In the genomic region with DNA sequence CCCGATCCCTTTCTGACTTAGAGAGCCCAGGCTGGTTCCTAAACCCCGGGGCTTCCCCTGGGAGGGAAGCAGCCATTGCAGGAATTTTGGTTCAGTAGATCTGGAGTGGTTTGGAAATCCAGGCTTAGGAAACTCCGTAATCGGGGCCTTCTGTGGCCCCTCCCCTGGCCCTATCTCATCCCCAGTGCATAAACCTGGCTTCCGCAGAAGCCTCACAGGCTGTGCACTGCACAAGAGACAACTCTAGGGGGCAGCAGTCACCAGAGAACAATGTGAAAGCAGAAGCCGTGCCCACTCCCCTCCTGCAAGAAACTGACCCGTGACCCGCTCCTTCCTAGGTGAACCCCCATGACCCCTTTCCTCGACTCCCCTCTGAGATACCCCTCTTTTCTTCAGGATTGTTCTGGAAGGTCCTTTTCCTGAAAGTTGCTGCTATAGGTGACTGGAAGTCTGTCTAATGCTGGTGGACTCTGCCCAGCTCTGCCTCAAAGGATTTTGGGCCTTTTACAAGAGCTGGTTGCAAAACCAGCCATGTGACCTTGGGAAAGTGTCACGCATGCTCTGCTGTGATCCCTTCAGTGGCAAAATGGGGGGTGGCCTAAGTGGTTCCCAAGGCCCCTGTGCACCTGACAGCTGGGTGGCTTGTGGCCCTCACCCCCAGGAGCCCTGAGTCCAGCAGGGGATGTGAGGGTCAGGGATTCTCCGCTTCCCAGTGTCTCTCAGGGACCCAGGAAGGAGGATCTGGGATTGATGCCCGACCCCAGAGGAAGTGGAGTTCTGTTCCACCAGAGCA, we compare ENCODE assay signal across 8 cellular contexts. TPM values are rescaled to one million over a fixed set of nuclear protein-coding genes. Genes with fewer than 3 reads are reported as not detected.
DNase-seq lines count a peak whose midpoint lies in the region; ATAC-seq and TF ChIP-seq lines count a peak whose summit lies in the region.

No MANE protein-coding gene starts in this region.

- 44 to 49% methylated on average over 12 of the region's 12 CpGs for WGBS in aorta, 2 donors

- TF ChIP-seq CTCF in fibroblast of villous mesenchyme (IDR thresholded peaks at IDR 0.05; ENCODE audit: insufficient read depth, low read depth, low read length) (peak; percentile 69), neural cell (IDR thresholded peaks at IDR 0.05; ENCODE audit: poor library complexity, severe bottlenecking) (peak; percentile 59)

- H3K27me3 ChIP-seq in neural cell (ENCODE audit: insufficient read depth, low read depth, low read length) (peaks cover 18% of the 10 kb centered on the region), aorta (ENCODE audit: control insufficient read depth in 1 of 2, insufficient read depth in 2 of 2, low read length in 1 of 2) (no peaks in the 10 kb centered on the region)

- no peaks in the 10 kb centered on the region for H3K36me3 Mint-ChIP-seq in activated T-cell treated with anti-CD3 and anti-CD28 coated beads, Interleukin-2, amount 50 U/mL, for 72 hours (ENCODE audit: insufficient read depth in 2 of 2)

- H3K9me3 ChIP-seq in neural cell (ENCODE audit: low read length): no peaks in the 10 kb centered on the region
- H3K9me3 ChIP-seq in aorta (ENCODE audit: control insufficient read depth, low read length): no peaks in the 10 kb centered on the region

- H3K36me3 ChIP-seq in neural cell (ENCODE audit: insufficient read depth, low read length): no peaks in the 10 kb centered on the region
- no peaks in the 10 kb centered on the region for H3K36me3 ChIP-seq in aorta (ENCODE audit: control insufficient read depth in 1 of 2, insufficient read depth in 2 of 2, low read length in 1 of 2)

- peaks cover 8% of the 10 kb centered on the region for H3K27me3 Mint-ChIP-seq in activated T-cell treated with anti-CD3 and anti-CD28 coated beads, Interleukin-2, amount 50 U/mL, for 72 hours (ENCODE audit: low read depth)

- no peak for TF ChIP-seq EP300 in neural cell (conservative IDR thresholded peaks at IDR 0.05; ENCODE audit: poor library complexity, severe bottlenecking)

- no peaks in the 10 kb centered on the region for H3K9me3 Mint-ChIP-seq in activated T-cell treated with anti-CD3 and anti-CD28 coated beads, Interleukin-2, amount 50 U/mL, for 72 hours

- peak overlapping the region; percentile 84 to 89 for H3K4me3 Mint-ChIP-seq in activated T-cell treated with anti-CD3 and anti-CD28 coated beads, Interleukin-2, amount 50 U/mL, for 72 hours

- H3K4me2 ChIP-seq in neural cell (ENCODE audit: low read length): no peak overlapping the region

- intact Hi-C loops in aorta (cut with DNase I): no loop called here

- H3K4me1 ChIP-seq in aorta (ENCODE audit: control insufficient read depth in 1 of 2, insufficient read depth in 2 of 2, low read length in 2 of 2): no peaks in the 10 kb centered on the region

- H2AFZ ChIP-seq in neural cell (ENCODE audit: low read depth, low read length): no peak overlapping the region

- H3K27ac Mint-ChIP-seq in activated T-cell treated with anti-CD3 and anti-CD28 coated beads, Interleukin-2, amount 50 U/mL, for 72 hours: no peak overlapping the region

- ATAC-seq in activated T-cell treated with anti-CD3 and anti-CD28 coated beads, Interleukin-2, amount 50 U/mL, for 72 hours (replicated peaks in 1 of 2): peak; percentile 80 to 84
- peak; percentile 67 for ATAC-seq in aorta (ENCODE audit: low FRiP score)
- no peak for ATAC-seq in HG03095 (IDR thresholded peaks at IDR 0.05; ENCODE audit: unreplicated experiment)
- no peak for ATAC-seq in GM19397 (IDR thresholded peaks at IDR 0.05; ENCODE audit: unreplicated experiment)

- H3K27ac ChIP-seq in neural cell (ENCODE audit: low read length): no peak overlapping the region
- no peak overlapping the region for H3K27ac ChIP-seq in aorta (ENCODE audit: low read depth in 1 of 2, low read length in 2 of 2)

- no peaks in the 10 kb centered on the region for H3K9me2 ChIP-seq in neural cell (ENCODE audit: insufficient read depth, low read length)

- no peaks in the 10 kb centered on the region for H4K20me1 ChIP-seq in neural cell (ENCODE audit: insufficient read depth)

- H3K4me3 ChIP-seq in fibroblast of villous mesenchyme (ENCODE audit: low read depth, low read length) (peak overlapping the region; percentile 46), neural cell (ENCODE audit: low read length) (peak overlapping the region; percentile 55), aorta (ENCODE audit: low read length in 2 of 2) (no peak overlapping the region)

- peaks cover 22% of the 10 kb centered on the region for H3K4me1 Mint-ChIP-seq in activated T-cell treated with anti-CD3 and anti-CD28 coated beads, Interleukin-2, amount 50 U/mL, for 72 hours (ENCODE audit: low read depth)

- no peak overlapping the region for H3K9ac ChIP-seq in neural cell (ENCODE audit: low read length)

- DNase-seq in GF-D8 (lab: John Stamatoyannopoulos, UW) (peak; percentile 6), NCI-H2227 treated with DMSO at 0.1 percent for 48 hours (lab: John Stamatoyannopoulos, UW) (peak; percentile 28), fibroblast of villous mesenchyme (ENCODE audit: low read depth) (peak; percentile 65), aorta (peak in 1 of 2 donors; percentile 72)
- DNase-seq in activated T-cell treated with anti-CD3 and anti-CD28 coated beads, Interleukin-2, amount 50 U/mL, for 72 hours: peak; percentile 73 to 74

- peak; percentile 36 for TF ChIP-seq RAD21 in neural cell (conservative IDR thresholded peaks at IDR 0.05)

- no peaks in the 10 kb centered on the region for H3F3A ChIP-seq in neural cell (ENCODE audit: insufficient read depth, low read length, poor library complexity, severe bottlenecking)

- no peaks in the 10 kb centered on the region for H3K79me2 ChIP-seq in neural cell (replicated peaks; ENCODE audit: insufficient read depth, low read length)

TF ChIP-seq in neural cell, 6 proteins besides CTCF, POLR2A, EP300 and RAD21:
- TF ChIP-seq MXI1 (conservative IDR thresholded peaks at IDR 0.05; ENCODE audit: poor library complexity, severe bottlenecking) (no peak), SMC3 (conservative IDR thresholded peaks at IDR 0.05; ENCODE audit: poor library complexity) (no peak), TAF1 (IDR thresholded peaks at IDR 0.05; ENCODE audit: low read depth) (no peak), POLR2AphosphoS5 (IDR thresholded peaks at IDR 0.05) (no peak), EZH2 (IDR thresholded peaks at IDR 0.05; ENCODE audit: borderline replicate concordance, insufficient read depth, low read length, poor library complexity, severe bottlenecking) (no peak)
- TF ChIP-seq, protein P1, sequence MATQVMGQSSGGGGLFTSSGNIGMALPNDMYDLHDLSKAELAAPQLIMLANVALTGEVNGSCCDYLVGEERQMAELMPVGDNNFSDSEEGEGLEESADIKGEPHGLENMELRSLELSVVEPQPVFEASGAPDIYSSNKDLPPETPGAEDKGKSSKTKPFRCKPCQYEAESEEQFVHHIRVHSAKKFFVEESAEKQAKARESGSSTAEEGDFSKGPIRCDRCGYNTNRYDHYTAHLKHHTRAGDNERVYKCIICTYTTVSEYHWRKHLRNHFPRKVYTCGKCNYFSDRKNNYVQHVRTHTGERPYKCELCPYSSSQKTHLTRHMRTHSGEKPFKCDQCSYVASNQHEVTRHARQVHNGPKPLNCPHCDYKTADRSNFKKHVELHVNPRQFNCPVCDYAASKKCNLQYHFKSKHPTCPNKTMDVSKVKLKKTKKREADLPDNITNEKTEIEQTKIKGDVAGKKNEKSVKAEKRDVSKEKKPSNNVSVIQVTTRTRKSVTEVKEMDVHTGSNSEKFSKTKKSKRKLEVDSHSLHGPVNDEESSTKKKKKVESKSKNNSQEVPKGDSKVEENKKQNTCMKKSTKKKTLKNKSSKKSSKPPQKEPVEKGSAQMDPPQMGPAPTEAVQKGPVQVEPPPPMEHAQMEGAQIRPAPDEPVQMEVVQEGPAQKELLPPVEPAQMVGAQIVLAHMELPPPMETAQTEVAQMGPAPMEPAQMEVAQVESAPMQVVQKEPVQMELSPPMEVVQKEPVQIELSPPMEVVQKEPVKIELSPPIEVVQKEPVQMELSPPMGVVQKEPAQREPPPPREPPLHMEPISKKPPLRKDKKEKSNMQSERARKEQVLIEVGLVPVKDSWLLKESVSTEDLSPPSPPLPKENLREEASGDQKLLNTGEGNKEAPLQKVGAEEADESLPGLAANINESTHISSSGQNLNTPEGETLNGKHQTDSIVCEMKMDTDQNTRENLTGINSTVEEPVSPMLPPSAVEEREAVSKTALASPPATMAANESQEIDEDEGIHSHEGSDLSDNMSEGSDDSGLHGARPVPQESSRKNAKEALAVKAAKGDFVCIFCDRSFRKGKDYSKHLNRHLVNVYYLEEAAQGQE (IDR thresholded peaks at IDR 0.05; ENCODE audit: borderline replicate concordance): no peak

RNA-seq across cellular contexts. Expression of a gene that starts 14.4 kb away (rescaled TPM):
- under 1 TPM in 1 of 2 donors, not detected in 1; 0.34 TPM for total RNA-seq in activated T-cell treated with anti-CD3 and anti-CD28 coated beads, Interleukin-2, amount 50 U/mL, for 72 hours
- total RNA-seq in fibroblast of villous mesenchyme (under 0.01 TPM in 1 of 2 replicates, not detected in the other), aorta (not detected)
- polyA plus RNA-seq in neural cell (0.07 and 0.10 TPM in 2 replicates), aorta (not detected)
- polyA minus RNA-seq in neural cell: 0.24 TPM in 1 of 2 replicates, not detected in the other

RNA-seq across cellular contexts. Expression of a gene that starts 22.0 kb away (rescaled TPM):
- under 1 TPM; 0.14 TPM for total RNA-seq in activated T-cell treated with anti-CD3 and anti-CD28 coated beads, Interleukin-2, amount 50 U/mL, for 72 hours
- not detected in 2 replicates for total RNA-seq in fibroblast of villous mesenchyme
- polyA plus RNA-seq in neural cell: not detected in 2 replicates
- not detected in 2 replicates for polyA minus RNA-seq in neural cell
- 1 to 10 TPM in 1 of 2 donors, under 1 TPM in 1; 0.15 to 1.0 TPM for total RNA-seq in aorta
- polyA plus RNA-seq in aorta: 1 to 10 TPM in 1 of 2 donors, under 1 TPM in 1; 0.26 to 2.0 TPM

Comparison
In these comparisons a context has a peak if more than half of its experiments do, and no peak if none do; other contexts are left out.
1. ATAC-seq: peak in activated T-cell treated with anti-CD3 and anti-CD28 coated beads, Interleukin-2, amount 50 U/mL, for 72 hours (2 of 2) and aorta (single experiment); none in HG03095 (single experiment) and GM19397 (single experiment).
2. H3K4me3 ChIP-seq: peak in fibroblast of villous mesenchyme (single experiment) and neural cell (single experiment); none in aorta (0 of 2).